Comparison of ENCODE assay signal across 8 cellular contexts in genomic region chrX:40167240-40168182, GRCh38.
A peak's percentile ranks its signal among the peaks of the same experiment; 100 is the strongest.
DNase-seq lines count a peak whose midpoint lies in the region; ATAC-seq lines count a peak whose summit lies in the region.

No MANE protein-coding gene starts in this region.

- peaks cover 3 to 41% (median 24%) of the 10 kb centered on the region in 5 donors for H3K27me3 ChIP-seq in subcutaneous abdominal adipose tissue (ENCODE audit: control insufficient read depth in 5 of 5, insufficient read depth in 4 of 5, low read length in 5 of 5)

- no peak overlapping the region for H3K27ac ChIP-seq in subcutaneous abdominal adipose tissue (ENCODE audit: low read depth, low read length)

- peaks cover 31% of the 10 kb centered on the region for H3K4me1 Mint-ChIP-seq in activated naive CD8-positive, alpha-beta T cell treated with anti-CD3 and anti-CD28 coated beads for 36 hours

- H3K4me1 ChIP-seq in subcutaneous abdominal adipose tissue (ENCODE audit: control insufficient read depth in 5 of 5, insufficient read depth in 5 of 5, low read length in 5 of 5) = peaks cover 0 to 50% (median 31%) of the 10 kb centered on the region in 5 donors

- no peaks in the 10 kb centered on the region for H3K9me3 ChIP-seq in subcutaneous abdominal adipose tissue (ENCODE audit: control insufficient read depth in 5 of 5, low read length in 5 of 5)

- H3K9ac ChIP-seq in subcutaneous abdominal adipose tissue (ENCODE audit: low read length in 5 of 5) = peak overlapping the region in 1 of 5 donors; percentile 52

- peak overlapping the region; percentile 76 for H3K4me3 Mint-ChIP-seq in activated naive CD8-positive, alpha-beta T cell treated with anti-CD3 and anti-CD28 coated beads for 36 hours

- peak overlapping the region; percentile 82 for H3K27ac Mint-ChIP-seq in activated naive CD8-positive, alpha-beta T cell treated with anti-CD3 and anti-CD28 coated beads for 36 hours

- H3K27me3 Mint-ChIP-seq in activated naive CD8-positive, alpha-beta T cell treated with anti-CD3 and anti-CD28 coated beads for 36 hours = no peaks in the 10 kb centered on the region

- ATAC-seq in GM18520 (IDR thresholded peaks at IDR 0.05; ENCODE audit: unreplicated experiment) = no peak

- peak overlapping the region in 4 of 5 donors; percentile 53 to 61 (median 58) for H3K4me3 ChIP-seq in subcutaneous abdominal adipose tissue (ENCODE audit: low read depth in 1 of 5, low read length in 5 of 5)

- peaks cover 6% of the 10 kb centered on the region for H3K36me3 Mint-ChIP-seq in activated naive CD8-positive, alpha-beta T cell treated with anti-CD3 and anti-CD28 coated beads for 36 hours

- H3K36me3 ChIP-seq in subcutaneous abdominal adipose tissue (ENCODE audit: control insufficient read depth in 5 of 5, insufficient read depth in 5 of 5, low read length in 5 of 5) = no peaks in the 10 kb centered on the region

- DNase-seq in activated CD8-positive, alpha-beta memory T cell treated with anti-CD3 and anti-CD28 coated beads for 24 hours = peak; percentile 57
- DNase-seq in activated CD8-positive, alpha-beta memory T cell treated with anti-CD3 and anti-CD28 coated beads, Interleukin-2, amount 50 U/mL, for 48 hours = no peak
- DNase-seq in activated naive CD8-positive, alpha-beta T cell treated with anti-CD3 and anti-CD28 coated beads for 36 hours = no peak
- DNase-seq in islet precursor cell = peak; percentile 83
- no peak for DNase-seq in NCI-H1694 treated with DMSO at 0.1 percent for 48 hours (lab: John Stamatoyannopoulos, UW)
- DNase-seq in SHP77 (lab: John Stamatoyannopoulos, UW) = no peak

- no peaks in the 10 kb centered on the region for H3K9me3 Mint-ChIP-seq in activated naive CD8-positive, alpha-beta T cell treated with anti-CD3 and anti-CD28 coated beads for 36 hours

Comparison
In these comparisons a context has a peak if more than half of its experiments do, and no peak if none do; other contexts are left out.
1. DNase-seq: peak in activated CD8-positive, alpha-beta memory T cell treated with anti-CD3 and anti-CD28 coated beads for 24 hours (single experiment) and islet precursor cell (single experiment); none in activated CD8-positive, alpha-beta memory T cell treated with anti-CD3 and anti-CD28 coated beads, Interleukin-2, amount 50 U/mL, for 48 hours (single experiment), activated naive CD8-positive, alpha-beta T cell treated with anti-CD3 and anti-CD28 coated beads for 36 hours (single experiment), NCI-H1694 treated with DMSO at 0.1 percent for 48 hours (single experiment) and SHP77 (0 of 2).